ENCODE assay signal across 8 cellular contexts in genomic region chr14:87745507-87746118, GRCh38.
A peak's percentile ranks its signal among the peaks of the same experiment; 100 is the strongest.
DNase-seq lines count a peak whose midpoint lies in the region; ATAC-seq and TF ChIP-seq lines count a peak whose summit lies in the region.

No MANE protein-coding gene starts in this region.

- ATAC-seq in GM18909 (IDR thresholded peaks at IDR 0.05; ENCODE audit: poor library complexity, unreplicated experiment) (peak; percentile 87), HG03432 (IDR thresholded peaks at IDR 0.05; ENCODE audit: unreplicated experiment) (peak; percentile 89)

- H3K9me3 Mint-ChIP-seq in type B pancreatic cell, result no peaks in the 10 kb centered on the region

- DNase-seq in DMS53 (lab: John Stamatoyannopoulos, UW) (peak; percentile 50), DMS53 treated with DMSO at 0.1 percent for 48 hours (lab: John Stamatoyannopoulos, UW; ENCODE audit: unreplicated experiment) (no peak), RKO (ENCODE audit: low spot score) (peak; percentile 45), foreskin melanocyte (peak; percentile 22), type B pancreatic cell (ENCODE audit: extremely low spot score, unreplicated experiment) (no peak), T-helper 9 cell (no peak)

- H3K27ac Mint-ChIP-seq in type B pancreatic cell, result no peak overlapping the region

- no peaks in the 10 kb centered on the region for H3K27me3 Mint-ChIP-seq in type B pancreatic cell

- TF ChIP-seq CTCF in type B pancreatic cell (conservative IDR thresholded peaks at IDR 0.05), result peak; percentile 78

- no peak overlapping the region for H3K4me3 Mint-ChIP-seq in type B pancreatic cell

- no peaks in the 10 kb centered on the region for H3K36me3 Mint-ChIP-seq in type B pancreatic cell

- no peaks in the 10 kb centered on the region for H3K4me1 Mint-ChIP-seq in type B pancreatic cell (ENCODE audit: unreplicated experiment)

Comparison
In these comparisons a context has a peak if more than half of its experiments do, and no peak if none do; other contexts are left out.
1. DNase-seq: peak in DMS53 (single experiment), RKO (single experiment) and foreskin melanocyte (single experiment); none in DMS53 treated with DMSO at 0.1 percent for 48 hours (single experiment), type B pancreatic cell (single experiment) and T-helper 9 cell (single experiment).